ENCODE assay signal across 1 cellular context in genomic region chr5:180593446-180594206, GRCh38.
TF ChIP-seq lines count a peak whose summit lies in the region.

No MANE protein-coding gene starts in this region.

TF ChIP-seq in GM23338, 12 proteins besides CTCF, POLR2A, EP300 and RAD21 (continued from another document):
- TF ChIP-seq, protein P1, sequence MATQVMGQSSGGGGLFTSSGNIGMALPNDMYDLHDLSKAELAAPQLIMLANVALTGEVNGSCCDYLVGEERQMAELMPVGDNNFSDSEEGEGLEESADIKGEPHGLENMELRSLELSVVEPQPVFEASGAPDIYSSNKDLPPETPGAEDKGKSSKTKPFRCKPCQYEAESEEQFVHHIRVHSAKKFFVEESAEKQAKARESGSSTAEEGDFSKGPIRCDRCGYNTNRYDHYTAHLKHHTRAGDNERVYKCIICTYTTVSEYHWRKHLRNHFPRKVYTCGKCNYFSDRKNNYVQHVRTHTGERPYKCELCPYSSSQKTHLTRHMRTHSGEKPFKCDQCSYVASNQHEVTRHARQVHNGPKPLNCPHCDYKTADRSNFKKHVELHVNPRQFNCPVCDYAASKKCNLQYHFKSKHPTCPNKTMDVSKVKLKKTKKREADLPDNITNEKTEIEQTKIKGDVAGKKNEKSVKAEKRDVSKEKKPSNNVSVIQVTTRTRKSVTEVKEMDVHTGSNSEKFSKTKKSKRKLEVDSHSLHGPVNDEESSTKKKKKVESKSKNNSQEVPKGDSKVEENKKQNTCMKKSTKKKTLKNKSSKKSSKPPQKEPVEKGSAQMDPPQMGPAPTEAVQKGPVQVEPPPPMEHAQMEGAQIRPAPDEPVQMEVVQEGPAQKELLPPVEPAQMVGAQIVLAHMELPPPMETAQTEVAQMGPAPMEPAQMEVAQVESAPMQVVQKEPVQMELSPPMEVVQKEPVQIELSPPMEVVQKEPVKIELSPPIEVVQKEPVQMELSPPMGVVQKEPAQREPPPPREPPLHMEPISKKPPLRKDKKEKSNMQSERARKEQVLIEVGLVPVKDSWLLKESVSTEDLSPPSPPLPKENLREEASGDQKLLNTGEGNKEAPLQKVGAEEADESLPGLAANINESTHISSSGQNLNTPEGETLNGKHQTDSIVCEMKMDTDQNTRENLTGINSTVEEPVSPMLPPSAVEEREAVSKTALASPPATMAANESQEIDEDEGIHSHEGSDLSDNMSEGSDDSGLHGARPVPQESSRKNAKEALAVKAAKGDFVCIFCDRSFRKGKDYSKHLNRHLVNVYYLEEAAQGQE (IDR thresholded peaks at IDR 0.05; ENCODE audit: unreplicated experiment): no peak
- TF ChIP-seq JUNB (IDR thresholded peaks at IDR 0.05; ENCODE audit: unreplicated experiment): no peak
- TF ChIP-seq ZNF331 (CRISPR knock-in tag; IDR thresholded peaks at IDR 0.05; ENCODE audit: low read depth): no peak
- TF ChIP-seq ZNF114 (CRISPR knock-in tag; IDR thresholded peaks at IDR 0.05): no peak
